ENCODE assay signal across 22 cellular contexts in the genomic region with DNA sequence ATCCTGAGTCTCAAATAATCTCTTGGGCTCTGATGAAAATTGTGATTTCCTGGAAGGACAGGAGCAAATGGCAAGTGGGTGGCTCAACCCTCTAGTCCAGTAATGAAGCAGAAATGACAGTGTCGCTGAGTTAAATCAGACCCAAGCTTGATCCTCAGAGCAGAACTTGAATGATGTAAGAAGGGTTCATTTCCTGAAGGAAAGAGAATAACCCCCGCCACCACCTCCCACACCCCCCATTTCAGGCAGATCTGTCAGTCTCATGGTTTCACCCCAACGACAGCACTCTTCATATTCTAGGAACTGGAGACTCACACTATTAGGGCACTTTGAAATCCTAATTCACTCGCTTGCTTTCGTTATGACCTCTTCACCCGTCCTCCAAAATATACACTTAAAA. TPM values are rescaled to one million over a fixed set of nuclear protein-coding genes. Genes with fewer than 3 reads are reported as not detected.
A peak's percentile ranks its signal among the peaks of the same experiment; 100 is the strongest.
DNase-seq lines count a peak whose midpoint lies in the region; ATAC-seq and TF ChIP-seq lines count a peak whose summit lies in the region.
"Had no signal": no experiment of that assay in that cellular context is flagged by ENCODE, and none has a peak within 500 bp of the region (broad histone marks: within the 10 kb centered on the region; RNA-seq: fewer than 3 reads in every experiment).

No MANE protein-coding gene starts in this region.

- H3K27ac Mint-ChIP-seq in activated T-cell treated with anti-CD3 and anti-CD28 coated beads, Interleukin-2, amount 50 U/mL, for 72 hours: peak overlapping the region; percentile 61

- no peaks in the 10 kb centered on the region for H3K27me3 ChIP-seq in Panc1 (ENCODE audit: control insufficient read depth, insufficient read depth, low read length)
- H3K27me3 ChIP-seq: BLaER1 treated with 17β-estradiol and CSF1 and Interleukin-3, amounts not matched to agents 10 nM and 100 nM; SJCRH30 had no signal

- peak in 1 of 2 donors; percentile 9 for DNase-seq in activated T-cell treated with anti-CD3 and anti-CD28 coated beads, Interleukin-2, amount 50 U/mL, for 72 hours
- DNase-seq in activated T-cell treated with anti-CD3 and anti-CD28 coated beads, Interleukin-2, amount 50 U/mL, for 1 hour: no peak
- peak; percentile 51 for DNase-seq in GM12865 (ENCODE audit: low read depth)
- no peak for DNase-seq in Panc1 (ENCODE audit: low read depth, low spot score)
- DNase-seq in putamen (ENCODE audit: low spot score): peak; percentile 36
- no peak for DNase-seq in NCI-H748 (lab: John Stamatoyannopoulos, UW; ENCODE audit: unreplicated experiment)
- DNase-seq in HT-29 (ENCODE audit: low spot score): no peak
- DNase-seq: ACHN; Caco-2; CD4-positive, alpha-beta memory T cell; DMS 273 treated with DMSO at 0.1 percent for 48 hours; IMR-90; NCI-H1105; NCI-H146; NCI-H2029; NCI-H226; NCI-H510A treated with DMSO at 0.1 percent for 48 hours; NCI-H774; NK-92 treated with Interleukin-12 subunit alpha and Interleukin-12 subunit beta, amount 100 ng/mL, for 24 hours; SJCRH30 had no signal

- H3K27ac ChIP-seq in Panc1 (ENCODE audit: low read length): no peak overlapping the region
- H3K27ac ChIP-seq: BLaER1 treated with 17β-estradiol and CSF1 and Interleukin-3, amounts not matched to agents 10 nM and 100 nM; KMS-11; SJCRH30 had no signal

- H3K4me3 Mint-ChIP-seq in activated T-cell treated with anti-CD3 and anti-CD28 coated beads, Interleukin-2, amount 50 U/mL, for 72 hours: peak overlapping the region in 1 of 2 donors; percentile 38
- H3K4me3 Mint-ChIP-seq: CD4-positive, alpha-beta memory T cell had no signal

- no peaks in the 10 kb centered on the region for H3K36me3 Mint-ChIP-seq in activated T-cell treated with anti-CD3 and anti-CD28 coated beads, Interleukin-2, amount 50 U/mL, for 72 hours (ENCODE audit: insufficient read depth in 2 of 2)

- TF ChIP-seq CTCF in GM12865 (IDR thresholded peaks at IDR 0.05; ENCODE audit: insufficient read depth, low read depth, low read length, missing control alignments): no peak
- no peak for TF ChIP-seq CTCF in Panc1 (IDR thresholded peaks at IDR 0.05)

- H3K27me3 Mint-ChIP-seq in activated T-cell treated with anti-CD3 and anti-CD28 coated beads, Interleukin-2, amount 50 U/mL, for 72 hours (ENCODE audit: low read depth): no peaks in the 10 kb centered on the region
- H3K27me3 Mint-ChIP-seq: CD4-positive, alpha-beta memory T cell had no signal

- TSS peak; percentile 75 for BruUV-seq in Panc1 (replicated peaks; lab: Mats Ljungman, UMichigan)

- no peaks in the 10 kb centered on the region for H3K9me3 ChIP-seq in Panc1 (ENCODE audit: control insufficient read depth, insufficient read depth, low read depth, low read length)
- H3K9me3 ChIP-seq: BLaER1 treated with 17β-estradiol and CSF1 and Interleukin-3, amounts not matched to agents 10 nM and 100 nM; Caco-2; SJCRH30 had no signal

- POLR2A ChIA-PET in Panc1 (lab: Charles Lee): no interaction called here

- H3K4me3 ChIP-seq in GM12865 (ENCODE audit: low read depth, low read length) (no peak overlapping the region), Panc1 (ENCODE audit: low read depth in 2 of 2, low read length in 2 of 2) (no peak overlapping the region)
- H3K4me3 ChIP-seq: BLaER1 treated with 17β-estradiol and CSF1 and Interleukin-3, amounts not matched to agents 10 nM and 100 nM; SJCRH30 had no signal

- peak; percentile 36 to 76 for ATAC-seq in activated T-cell treated with anti-CD3 and anti-CD28 coated beads, Interleukin-2, amount 50 U/mL, for 72 hours (replicated peaks in 1 of 2)
- ATAC-seq in Panc1: no peak

- H3K4me1 Mint-ChIP-seq in activated T-cell treated with anti-CD3 and anti-CD28 coated beads, Interleukin-2, amount 50 U/mL, for 72 hours (ENCODE audit: low read depth): peaks cover 8% of the 10 kb centered on the region
- H3K4me1 Mint-ChIP-seq: CD4-positive, alpha-beta memory T cell had no signal

- CTCF ChIA-PET in Panc1 (lab: Charles Lee): no interaction called here

- intact Hi-C loops in Panc1 (cut with micrococcal nuclease; ENCODE audit: unreplicated experiment): no loop called here

- no peaks in the 10 kb centered on the region for H3K9me3 Mint-ChIP-seq in activated T-cell treated with anti-CD3 and anti-CD28 coated beads, Interleukin-2, amount 50 U/mL, for 72 hours
- H3K9me3 Mint-ChIP-seq: CD4-positive, alpha-beta memory T cell had no signal

- no peaks in the 10 kb centered on the region for H3K4me1 ChIP-seq in Panc1 (ENCODE audit: control insufficient read depth, insufficient read depth, low read length)
- H3K4me1 ChIP-seq: BLaER1 treated with 17β-estradiol and CSF1 and Interleukin-3, amounts not matched to agents 10 nM and 100 nM; Caco-2; SJCRH30 had no signal

- in situ Hi-C loops in Panc1 (cut with HindIII; ENCODE audit: low pct_unique_long_range_greater_than_20kb, low sequenced_read_pairs): no loop called here

- no peaks in the 10 kb centered on the region for H3K36me3 ChIP-seq in Panc1 (ENCODE audit: control insufficient read depth, insufficient read depth, low read length)
- H3K36me3 ChIP-seq: SJCRH30 had no signal

RNA-seq across cellular contexts. Expression of gene ASXL2, which starts 49.1 kb away (rescaled TPM):
- total RNA-seq in activated T-cell treated with anti-CD3 and anti-CD28 coated beads, Interleukin-2, amount 50 U/mL, for 72 hours: 10 to 100 TPM; 38.9 to 39.8 TPM
- 43.4 TPM for total RNA-seq in Panc1 (2021; ENCODE audit: unreplicated experiment)
- 20.2 TPM for polyA plus RNA-seq in Panc1 (2012; ENCODE audit: insufficient read length)
- total RNA-seq in HT-29 (2014; rRNA removed; shearing (Covaris generic)): 9.3 and 12.1 TPM in 2 replicates

RNA-seq across cellular contexts. Expression of gene KIF3C, which starts 54.9 kb away (rescaled TPM):
- 1 to 10 TPM; 4.0 to 4.2 TPM for total RNA-seq in activated T-cell treated with anti-CD3 and anti-CD28 coated beads, Interleukin-2, amount 50 U/mL, for 72 hours
- 55.7 TPM for total RNA-seq in Panc1 (2021; ENCODE audit: unreplicated experiment)
- 77.9 TPM for polyA plus RNA-seq in Panc1 (2012; ENCODE audit: insufficient read length)
- 1.9 and 3.2 TPM in 2 replicates for total RNA-seq in HT-29 (2014; rRNA removed; shearing (Covaris generic))

Comparison
In these comparisons a context has a peak if more than half of its experiments do, and no peak if none do; other contexts are left out.
1. DNase-seq: peak in GM12865 (single experiment) and putamen (single experiment); none in activated T-cell treated with anti-CD3 and anti-CD28 coated beads, Interleukin-2, amount 50 U/mL, for 1 hour (single experiment), Panc1 (single experiment), NCI-H748 (single experiment) and HT-29 (single experiment).
2. RNA of gene KIF3C, which starts 54.9 kb away (total RNA-seq): 55.7 TPM in Panc1 (single experiment); 4.0 to 4.2 TPM in activated T-cell treated with anti-CD3 and anti-CD28 coated beads, Interleukin-2, amount 50 U/mL, for 72 hours and 1.9 to 3.2 TPM in HT-29; every median in the first group is over 10 times any median in the second.